In genomic region chr19:7078007-7078406, GRCh38 we compare ENCODE assay signal across 21 cellular contexts. TPM values are rescaled to one million over a fixed set of nuclear protein-coding genes. Genes with fewer than 3 reads are reported as not detected.
"Had no signal": no experiment of that assay in that cellular context is flagged by ENCODE, and none has a peak within 500 bp of the region (broad histone marks: within the 10 kb centered on the region; RNA-seq: fewer than 3 reads in every experiment).

No MANE protein-coding gene starts in this region.

- H3K36me3 ChIP-seq: uterus had no signal

- FAIRE-seq: bronchial epithelial cell, endometrium had no signal

- H3K27ac ChIP-seq: dorsolateral prefrontal cortex, esophagus squamous epithelium, right atrium auricular region, tibial artery, uterus had no signal

- DNase-seq: activated CD4-positive, alpha-beta T cell treated with anti-CD3 and anti-CD28 coated beads for 1 hour; activated CD8-positive, alpha-beta memory T cell treated with anti-CD3 and anti-CD28 coated beads for 24 hours; activated naive CD4-positive, alpha-beta T cell treated with anti-CD3 and anti-CD28 coated beads, Interleukin-2, amount 10 ng/mL, durations not matched to agents 7 days and 5 days; aorta; dorsolateral prefrontal cortex; esophagus squamous epithelium; foreskin fibroblast; glutamatergic neuron; left cardiac atrium; mucosa of descending colon; naive thymus-derived CD8-positive, alpha-beta T cell; posterior cingulate gyrus; tibial artery; uterus had no signal

- H3K4me1 ChIP-seq: esophagus squamous epithelium, right atrium auricular region, tibial artery, uterus had no signal

- H3K4me3 ChIP-seq: dorsolateral prefrontal cortex, esophagus squamous epithelium, mucosa of descending colon, right atrium auricular region, tibial artery, uterus had no signal

- ATAC-seq: left cardiac atrium; mucosa of descending colon; naive thymus-derived CD8-positive, alpha-beta T cell had no signal

- H3K4me2 ChIP-seq: smooth muscle cell had no signal

- H3K27me3 ChIP-seq: dorsolateral prefrontal cortex, esophagus squamous epithelium, right atrium auricular region, tibial artery, uterus had no signal

RNA-seq across cellular contexts. Expression of gene MBD3L3, which starts 19.5 kb away (rescaled TPM):
- total RNA-seq: activated T-helper 2 cell treated with anti-CD3 and anti-CD28 coated beads, Interferon-gamma antibody, Interleukin-2, Interleukin-4, amounts not matched to agents 10 μg/mL and 5 μg/mL and 100 μg/mL, durations not matched to agents 14 hours and 24 hours and 36 hours; aorta; bronchial epithelial cell; dorsolateral prefrontal cortex; esophagus squamous epithelium; left cardiac atrium; lung microvascular endothelial cell; mucosa of descending colon; naive thymus-derived CD8-positive, alpha-beta T cell; right atrium auricular region; smooth muscle cell; T-helper 2 cell treated with Interferon-gamma antibody and Interleukin-4, amounts not matched to agents 100 ng/mL and 5 ng/mL, for 36 hours; uterus had no signal
- polyA plus RNA-seq: aorta; naive thymus-derived CD8-positive, alpha-beta T cell; smooth muscle cell had no signal

RNA-seq across cellular contexts. Expression of gene MBD3L2, which starts 28.9 kb away (rescaled TPM):
- total RNA-seq: activated T-helper 2 cell treated with anti-CD3 and anti-CD28 coated beads, Interferon-gamma antibody, Interleukin-2, Interleukin-4, amounts not matched to agents 10 μg/mL and 5 μg/mL and 100 μg/mL, durations not matched to agents 14 hours and 24 hours and 36 hours; aorta; bronchial epithelial cell; dorsolateral prefrontal cortex; esophagus squamous epithelium; left cardiac atrium; lung microvascular endothelial cell; mucosa of descending colon; naive thymus-derived CD8-positive, alpha-beta T cell; right atrium auricular region; smooth muscle cell; T-helper 2 cell treated with Interferon-gamma antibody and Interleukin-4, amounts not matched to agents 100 ng/mL and 5 ng/mL, for 36 hours; uterus had no signal
- polyA plus RNA-seq: aorta; naive thymus-derived CD8-positive, alpha-beta T cell; smooth muscle cell had no signal

RNA-seq across cellular contexts. Expression of gene MBD3L4, which starts 38.0 kb away (rescaled TPM):
- total RNA-seq: activated T-helper 2 cell treated with anti-CD3 and anti-CD28 coated beads, Interferon-gamma antibody, Interleukin-2, Interleukin-4, amounts not matched to agents 10 μg/mL and 5 μg/mL and 100 μg/mL, durations not matched to agents 14 hours and 24 hours and 36 hours; aorta; bronchial epithelial cell; dorsolateral prefrontal cortex; esophagus squamous epithelium; left cardiac atrium; lung microvascular endothelial cell; mucosa of descending colon; naive thymus-derived CD8-positive, alpha-beta T cell; right atrium auricular region; smooth muscle cell; T-helper 2 cell treated with Interferon-gamma antibody and Interleukin-4, amounts not matched to agents 100 ng/mL and 5 ng/mL, for 36 hours; uterus had no signal
- polyA plus RNA-seq: aorta; naive thymus-derived CD8-positive, alpha-beta T cell; smooth muscle cell had no signal

RNA-seq across cellular contexts. Expression of gene MBD3L5, which starts 47.6 kb away (rescaled TPM):
- total RNA-seq: activated T-helper 2 cell treated with anti-CD3 and anti-CD28 coated beads, Interferon-gamma antibody, Interleukin-2, Interleukin-4, amounts not matched to agents 10 μg/mL and 5 μg/mL and 100 μg/mL, durations not matched to agents 14 hours and 24 hours and 36 hours; aorta; bronchial epithelial cell; dorsolateral prefrontal cortex; esophagus squamous epithelium; left cardiac atrium; lung microvascular endothelial cell; mucosa of descending colon; naive thymus-derived CD8-positive, alpha-beta T cell; right atrium auricular region; smooth muscle cell; T-helper 2 cell treated with Interferon-gamma antibody and Interleukin-4, amounts not matched to agents 100 ng/mL and 5 ng/mL, for 36 hours; uterus had no signal
- polyA plus RNA-seq: aorta; naive thymus-derived CD8-positive, alpha-beta T cell; smooth muscle cell had no signal
